ENCODE assay signal across 9 cellular contexts in genomic region chr17:29155966-29156338, GRCh38.
DNase-seq lines count a peak whose midpoint lies in the region; ATAC-seq lines count a peak whose summit lies in the region.
"Had no signal": no experiment of that assay in that cellular context is flagged by ENCODE, and none has a peak within 500 bp of the region (broad histone marks: within the 10 kb centered on the region; RNA-seq: fewer than 3 reads in every experiment).

No MANE protein-coding gene starts in this region.

- peak overlapping the region in 1 of 2 donors; percentile 78 for H3K4me3 Mint-ChIP-seq in stimulated activated naive CD8-positive, alpha-beta T cell treated with anti-CD3 and anti-CD28 coated beads, Interleukin-15, amount 100 ng/mL, for 72 hours

- DNase-seq in adipocyte (ENCODE audit: low read depth), result peak; percentile 48
- no peak for DNase-seq in stimulated activated naive CD8-positive, alpha-beta T cell treated with anti-CD3 and anti-CD28 coated beads, Interleukin-15, amount 100 ng/mL, for 72 hours
- no peak for DNase-seq in NCI-H526 (lab: John Stamatoyannopoulos, UW)
- no peak for DNase-seq in activated CD8-positive, alpha-beta memory T cell treated with anti-CD3 and anti-CD28 coated beads, Interleukin-2, amount 50 U/mL, for 48 hours

- H3K9ac ChIP-seq in HUES48 (ENCODE audit: low read depth, low read length) (no peak overlapping the region), adipocyte (ENCODE audit: low read length) (no peak overlapping the region), iPS-15b (ENCODE audit: low read depth, low read length) (peak overlapping the region; percentile 47)

- peaks cover 19% of the 10 kb centered on the region for H3K4me1 ChIP-seq in HUES48 (ENCODE audit: control insufficient read depth, insufficient read depth, low read length)
- peaks cover 23% of the 10 kb centered on the region for H3K4me1 ChIP-seq in adipocyte (ENCODE audit: control insufficient read depth, insufficient read depth, low read length)
- H3K4me1 ChIP-seq in iPS-15b (ENCODE audit: control insufficient read depth, insufficient read depth, low read length), result peaks cover 3% of the 10 kb centered on the region

- H3K27ac Mint-ChIP-seq in stimulated activated naive CD8-positive, alpha-beta T cell treated with anti-CD3 and anti-CD28 coated beads, Interleukin-15, amount 100 ng/mL, for 72 hours, result peak overlapping the region; percentile 92 to 94

- no peaks in the 10 kb centered on the region for H3K9me3 Mint-ChIP-seq in stimulated activated naive CD8-positive, alpha-beta T cell treated with anti-CD3 and anti-CD28 coated beads, Interleukin-15, amount 100 ng/mL, for 72 hours

- H3K27me3 ChIP-seq in HUES48 (ENCODE audit: control insufficient read depth, insufficient read depth, low read length) (no peaks in the 10 kb centered on the region), adipocyte (replicated peaks; ENCODE audit: control insufficient read depth, insufficient read depth, low read length) (no peaks in the 10 kb centered on the region), iPS-15b (ENCODE audit: control insufficient read depth, insufficient read depth, low read length) (no peaks in the 10 kb centered on the region)

- ATAC-seq in stimulated activated naive CD8-positive, alpha-beta T cell treated with anti-CD3 and anti-CD28 coated beads, Interleukin-15, amount 100 ng/mL, for 72 hours, result no peak
- ATAC-seq in HG03432 (IDR thresholded peaks at IDR 0.05; ENCODE audit: unreplicated experiment), result no peak
- ATAC-seq in GM18861 (IDR thresholded peaks at IDR 0.05; ENCODE audit: unreplicated experiment), result no peak

- H3K27ac ChIP-seq in HUES48 (ENCODE audit: low read depth, low read length), result peak overlapping the region; percentile 77

- H3K27me3 Mint-ChIP-seq in stimulated activated naive CD8-positive, alpha-beta T cell treated with anti-CD3 and anti-CD28 coated beads, Interleukin-15, amount 100 ng/mL, for 72 hours, result no peaks in the 10 kb centered on the region

- H3K36me3 ChIP-seq in HUES48 (ENCODE audit: control insufficient read depth, insufficient read depth, low read length), result no peaks in the 10 kb centered on the region
- H3K36me3 ChIP-seq in adipocyte (ENCODE audit: control insufficient read depth, insufficient read depth, low read length, severe bottlenecking), result no peaks in the 10 kb centered on the region
- H3K36me3 ChIP-seq in iPS-15b (ENCODE audit: control insufficient read depth, insufficient read depth, low read length), result no peaks in the 10 kb centered on the region

- H3K4me3 ChIP-seq in HUES48 (ENCODE audit: low read depth, low read length) (no peak overlapping the region), adipocyte (ENCODE audit: low read length) (no peak overlapping the region), iPS-15b (ENCODE audit: low read depth, low read length) (no peak overlapping the region)
- H3K4me3 ChIP-seq: GM12878 had no signal

- H3K9me3 ChIP-seq in HUES48 (ENCODE audit: control insufficient read depth, insufficient read depth, low read length) (no peaks in the 10 kb centered on the region), adipocyte (ENCODE audit: control insufficient read depth, low read length) (no peaks in the 10 kb centered on the region), iPS-15b (ENCODE audit: control insufficient read depth, insufficient read depth, low read length) (no peaks in the 10 kb centered on the region)

- H3K4me1 Mint-ChIP-seq in stimulated activated naive CD8-positive, alpha-beta T cell treated with anti-CD3 and anti-CD28 coated beads, Interleukin-15, amount 100 ng/mL, for 72 hours, result peaks cover 49% of the 10 kb centered on the region
